20 cellular contexts compared by ENCODE assay signal in the genomic region with DNA sequence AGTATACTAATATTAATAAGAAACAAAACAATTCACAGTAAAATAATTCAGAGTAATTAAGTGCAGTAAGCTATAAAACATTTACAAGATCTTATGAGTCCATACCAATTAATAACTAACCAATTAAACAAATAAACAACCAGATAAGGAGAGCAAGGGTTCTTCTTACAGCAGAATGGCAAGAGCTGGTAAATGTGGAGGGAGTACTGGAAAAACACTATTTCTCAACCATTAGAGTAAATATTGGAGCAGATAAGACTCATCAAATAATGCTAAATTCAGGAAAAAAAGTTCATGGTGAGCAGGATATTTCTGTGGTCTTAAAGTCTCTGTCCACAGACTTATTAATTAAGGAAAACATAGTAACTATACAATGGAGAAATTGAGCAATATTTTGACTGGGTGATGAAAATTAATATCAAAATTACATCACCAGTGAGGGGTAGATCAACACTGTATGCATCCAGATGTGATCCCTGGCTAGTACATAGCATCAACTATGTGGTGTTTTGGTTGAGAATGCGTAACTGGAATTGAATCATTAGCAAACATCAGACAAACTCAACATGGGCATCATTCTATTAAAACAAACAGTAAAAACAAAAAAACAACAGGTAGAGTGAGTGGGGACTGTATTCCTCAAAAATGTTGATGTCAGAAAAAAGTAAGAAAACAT.
DNase-seq lines count a peak whose midpoint lies in the region; ATAC-seq and FAIRE-seq lines count a peak whose summit lies in the region.
"Had no signal": no experiment of that assay in that cellular context is flagged by ENCODE, and none has a peak within 500 bp of the region (broad histone marks: within the 10 kb centered on the region; RNA-seq: fewer than 3 reads in every experiment).

No MANE protein-coding gene starts in this region.

- no peaks in the 10 kb centered on the region for H3K4me1 Mint-ChIP-seq in activated CD4-positive, alpha-beta T cell treated with anti-CD3 and anti-CD28 coated beads for 36 hours
- H3K4me1 Mint-ChIP-seq: B cell had no signal

- DNase-seq in GM19239 (ENCODE audit: insufficient read length, low spot score) (no peak), HuH-7 (ENCODE audit: low spot score) (peak; percentile 5), left lobe of liver (ENCODE audit: low spot score) (no peak), amygdala (lab: John Stamatoyannopoulos, UW) (no peak), H4 (ENCODE audit: low spot score) (no peak)
- no peak for DNase-seq in activated CD4-positive, alpha-beta T cell treated with anti-CD3 and anti-CD28 coated beads for 36 hours
- DNase-seq: 8988T; ACHN; AML-193; Caco-2; Calu3; CD4-positive, alpha-beta T cell; CD8-positive, alpha-beta T cell; DMS79 treated with DMSO at 0.1 percent for 48 hours; GF-D8 had no signal

- H3K9me3 Mint-ChIP-seq in activated CD4-positive, alpha-beta T cell treated with anti-CD3 and anti-CD28 coated beads for 36 hours (ENCODE audit: low read depth) = no peaks in the 10 kb centered on the region
- H3K9me3 Mint-ChIP-seq: CD4-positive, alpha-beta T cell; CD8-positive, alpha-beta T cell had no signal

- FAIRE-seq in GM19239 (lab: Jason Lieb, UNC) = peak; percentile 39
- FAIRE-seq: A204.1, D721Med, G401.6, GM12891 had no signal

- H3K36me3 Mint-ChIP-seq in activated CD4-positive, alpha-beta T cell treated with anti-CD3 and anti-CD28 coated beads for 36 hours (ENCODE audit: low read depth) = no peaks in the 10 kb centered on the region
- H3K36me3 Mint-ChIP-seq: CD8-positive, alpha-beta T cell had no signal

- intact Hi-C loops in activated CD4-positive, alpha-beta T cell treated with anti-CD3 and anti-CD28 coated beads for 36 hours (cut with DNase I, micrococcal nuclease) = no loop called here

- no peak overlapping the region for H3K27ac Mint-ChIP-seq in activated CD4-positive, alpha-beta T cell treated with anti-CD3 and anti-CD28 coated beads for 36 hours
- H3K27ac Mint-ChIP-seq: B cell; CD4-positive, alpha-beta T cell; CD8-positive, alpha-beta T cell had no signal

- CTCF ChIA-PET in activated CD4-positive, alpha-beta T cell treated with anti-CD3 and anti-CD28 coated beads for 36 hours (lab: Charles Lee) = no interaction called here

- no peaks in the 10 kb centered on the region for H3K27me3 Mint-ChIP-seq in activated CD4-positive, alpha-beta T cell treated with anti-CD3 and anti-CD28 coated beads for 36 hours
- H3K27me3 Mint-ChIP-seq: B cell; CD4-positive, alpha-beta T cell had no signal

- POLR2A ChIA-PET in activated CD4-positive, alpha-beta T cell treated with anti-CD3 and anti-CD28 coated beads for 36 hours (lab: Charles Lee) = no interaction called here

- ATAC-seq in left lobe of liver = peak; percentile 92
- no peak for ATAC-seq in activated CD4-positive, alpha-beta T cell treated with anti-CD3 and anti-CD28 coated beads for 36 hours
- ATAC-seq: CD8-positive, alpha-beta T cell had no signal

- H3K4me3 Mint-ChIP-seq in activated CD4-positive, alpha-beta T cell treated with anti-CD3 and anti-CD28 coated beads for 36 hours = no peak overlapping the region
- H3K4me3 Mint-ChIP-seq: B cell; CD4-positive, alpha-beta T cell; CD8-positive, alpha-beta T cell had no signal
